In genomic region chr3:141949972-141950371, GRCh38 we compare ENCODE assay signal across 19 cellular contexts.
DNase-seq lines count a peak whose midpoint lies in the region; ATAC-seq and TF ChIP-seq lines count a peak whose summit lies in the region.
"Had no signal": no experiment of that assay in that cellular context is flagged by ENCODE, and none has a peak within 500 bp of the region (broad histone marks: within the 10 kb centered on the region; RNA-seq: fewer than 3 reads in every experiment).

No MANE protein-coding gene starts in this region.

- TF ChIP-seq CTCF in DND-41 (IDR thresholded peaks at IDR 0.05; ENCODE audit: borderline replicate concordance, extremely low read depth, low read length, poor library complexity, severe bottlenecking) = no peak

- H3K27me3 ChIP-seq in DND-41 (ENCODE audit: insufficient read depth, low read length, poor library complexity) = no peaks in the 10 kb centered on the region
- H3K27me3 ChIP-seq: BE2C had no signal

- no peak overlapping the region for H3K9ac ChIP-seq in DND-41 (ENCODE audit: low read depth, low read length)

- no peaks in the 10 kb centered on the region for H3K9me3 ChIP-seq in DND-41 (ENCODE audit: insufficient read depth, low read length, severe bottlenecking)
- H3K9me3 ChIP-seq: BE2C had no signal

- no peak for DNase-seq in activated T-cell treated with anti-CD3 and anti-CD28 coated beads, Interleukin-2, amount 50 U/mL, for 72 hours
- no peak for DNase-seq in activated T-cell treated with anti-CD3 and anti-CD28 coated beads, Interleukin-2, amount 50 U/mL, for 4 hours
- DNase-seq in DND-41 = peak; percentile 1
- peak; percentile 19 for DNase-seq in left lobe of liver (ENCODE audit: low spot score)
- DNase-seq in NCI-H226 = no peak
- DNase-seq: BE2C; CD8-positive, alpha-beta T cell; DMS53; HCEC 1CT; NCI-H1105 treated with DMSO at 0.1 percent for 48 hours; NCI-H1694; NCI-H2107; NCI-H510A treated with DMSO at 0.1 percent for 48 hours; NCI-H774; OCI-M1; Right ventricle myocardium superior had no signal

- peaks cover 7% of the 10 kb centered on the region; the same call in 1 of the 2 replicates for H4K20me1 ChIP-seq in DND-41 (ENCODE audit: insufficient read depth, low read length)

- H3K27ac ChIP-seq in DND-41 (ENCODE audit: low read length) = no peak overlapping the region

- no peaks in the 10 kb centered on the region for H3K9me3 Mint-ChIP-seq in activated T-cell treated with anti-CD3 and anti-CD28 coated beads, Interleukin-2, amount 50 U/mL, for 72 hours
- H3K9me3 Mint-ChIP-seq in activated T-cell treated with anti-CD3 and anti-CD28 coated beads, Interleukin-2, amount 50 U/mL, for 4 hours = no peaks in the 10 kb centered on the region
- no peaks in the 10 kb centered on the region for H3K9me3 Mint-ChIP-seq in stimulated activated naive CD8-positive, alpha-beta T cell treated with anti-CD3 and anti-CD28 coated beads, Interleukin-15, Interleukin-2, amounts not matched to agents 100 ng/mL and 50 ng/mL, for 24 hours
- H3K9me3 Mint-ChIP-seq: CD8-positive, alpha-beta T cell; GM23338 had no signal

- no peaks in the 10 kb centered on the region; the same call in 1 of the 2 replicates for H3K79me2 ChIP-seq in DND-41 (ENCODE audit: insufficient read depth, low read length)

- H3K4me3 Mint-ChIP-seq in activated T-cell treated with anti-CD3 and anti-CD28 coated beads, Interleukin-2, amount 50 U/mL, for 72 hours = no peak overlapping the region
- no peak overlapping the region for H3K4me3 Mint-ChIP-seq in activated T-cell treated with anti-CD3 and anti-CD28 coated beads, Interleukin-2, amount 50 U/mL, for 4 hours
- no peak overlapping the region for H3K4me3 Mint-ChIP-seq in stimulated activated naive CD8-positive, alpha-beta T cell treated with anti-CD3 and anti-CD28 coated beads, Interleukin-15, Interleukin-2, amounts not matched to agents 100 ng/mL and 50 ng/mL, for 24 hours
- H3K4me3 Mint-ChIP-seq: CD8-positive, alpha-beta T cell; GM23338 had no signal

- H3K27ac Mint-ChIP-seq in activated T-cell treated with anti-CD3 and anti-CD28 coated beads, Interleukin-2, amount 50 U/mL, for 72 hours = no peak overlapping the region
- H3K27ac Mint-ChIP-seq in stimulated activated naive CD8-positive, alpha-beta T cell treated with anti-CD3 and anti-CD28 coated beads, Interleukin-15, Interleukin-2, amounts not matched to agents 100 ng/mL and 50 ng/mL, for 24 hours = peak overlapping the region; percentile 65
- H3K27ac Mint-ChIP-seq: CD8-positive, alpha-beta T cell had no signal

- no peak overlapping the region for H2AFZ ChIP-seq in DND-41 (ENCODE audit: low read depth, low read length)
- H2AFZ ChIP-seq: GM23338 had no signal

- peaks cover 0 to 2% of the 10 kb centered on the region in 2 donors for H3K36me3 Mint-ChIP-seq in activated T-cell treated with anti-CD3 and anti-CD28 coated beads, Interleukin-2, amount 50 U/mL, for 72 hours (ENCODE audit: insufficient read depth in 2 of 2)
- H3K36me3 Mint-ChIP-seq in activated T-cell treated with anti-CD3 and anti-CD28 coated beads, Interleukin-2, amount 50 U/mL, for 4 hours (ENCODE audit: insufficient read depth) = peaks cover 15% of the 10 kb centered on the region
- peaks cover 8% of the 10 kb centered on the region for H3K36me3 Mint-ChIP-seq in stimulated activated naive CD8-positive, alpha-beta T cell treated with anti-CD3 and anti-CD28 coated beads, Interleukin-15, Interleukin-2, amounts not matched to agents 100 ng/mL and 50 ng/mL, for 24 hours (ENCODE audit: low read depth)

- H3K27me3 Mint-ChIP-seq in activated T-cell treated with anti-CD3 and anti-CD28 coated beads, Interleukin-2, amount 50 U/mL, for 72 hours (ENCODE audit: low read depth) = no peaks in the 10 kb centered on the region
- no peaks in the 10 kb centered on the region for H3K27me3 Mint-ChIP-seq in activated T-cell treated with anti-CD3 and anti-CD28 coated beads, Interleukin-2, amount 50 U/mL, for 4 hours (ENCODE audit: low read depth)
- no peaks in the 10 kb centered on the region for H3K27me3 Mint-ChIP-seq in stimulated activated naive CD8-positive, alpha-beta T cell treated with anti-CD3 and anti-CD28 coated beads, Interleukin-15, Interleukin-2, amounts not matched to agents 100 ng/mL and 50 ng/mL, for 24 hours

- H3K4me1 Mint-ChIP-seq in activated T-cell treated with anti-CD3 and anti-CD28 coated beads, Interleukin-2, amount 50 U/mL, for 72 hours (ENCODE audit: low read depth) = peaks cover 8% of the 10 kb centered on the region
- H3K4me1 Mint-ChIP-seq in activated T-cell treated with anti-CD3 and anti-CD28 coated beads, Interleukin-2, amount 50 U/mL, for 4 hours (ENCODE audit: low read depth) = no peaks in the 10 kb centered on the region
- H3K4me1 Mint-ChIP-seq in stimulated activated naive CD8-positive, alpha-beta T cell treated with anti-CD3 and anti-CD28 coated beads, Interleukin-15, Interleukin-2, amounts not matched to agents 100 ng/mL and 50 ng/mL, for 24 hours (ENCODE audit: low read depth) = peaks cover 13% of the 10 kb centered on the region
- H3K4me1 Mint-ChIP-seq: GM23338 had no signal

- peak; percentile 62 to 77 for ATAC-seq in activated T-cell treated with anti-CD3 and anti-CD28 coated beads, Interleukin-2, amount 50 U/mL, for 72 hours (replicated peaks in 1 of 2)
- ATAC-seq in activated T-cell treated with anti-CD3 and anti-CD28 coated beads, Interleukin-2, amount 50 U/mL, for 4 hours = no peak
- ATAC-seq in DND-41 (ENCODE audit: insufficient read depth, low read depth) (no peak), left lobe of liver (no peak), GM21528 (IDR thresholded peaks at IDR 0.05; ENCODE audit: low FRiP score, unreplicated experiment) (no peak)
- ATAC-seq: CD8-positive, alpha-beta T cell; GM23338 had no signal

- H3K36me3 ChIP-seq in DND-41 (ENCODE audit: insufficient read depth, low read length) = peaks cover 70% of the 10 kb centered on the region
- H3K36me3 ChIP-seq: BE2C had no signal

- H3K4me2 ChIP-seq in DND-41 (ENCODE audit: insufficient read depth, low read length) = no peak overlapping the region
- H3K4me2 ChIP-seq: GM23338 had no signal

- no peaks in the 10 kb centered on the region for H3K4me1 ChIP-seq in DND-41 (ENCODE audit: insufficient read depth, low read length)
- H3K4me1 ChIP-seq: BE2C had no signal

- no peak overlapping the region for H3K4me3 ChIP-seq in DND-41 (ENCODE audit: low read depth in 1 of 2, low read length in 2 of 2)
- H3K4me3 ChIP-seq: GM23338 had no signal

Comparison
In these comparisons a context has a peak if more than half of its experiments do, and no peak if none do; other contexts are left out.
1. ATAC-seq: peak in activated T-cell treated with anti-CD3 and anti-CD28 coated beads, Interleukin-2, amount 50 U/mL, for 72 hours (2 of 2); none in activated T-cell treated with anti-CD3 and anti-CD28 coated beads, Interleukin-2, amount 50 U/mL, for 4 hours (0 of 2), DND-41 (single experiment), left lobe of liver (single experiment) and GM21528 (single experiment).
2. DNase-seq: peak in DND-41 (single experiment) and left lobe of liver (single experiment); none in activated T-cell treated with anti-CD3 and anti-CD28 coated beads, Interleukin-2, amount 50 U/mL, for 72 hours (0 of 2), activated T-cell treated with anti-CD3 and anti-CD28 coated beads, Interleukin-2, amount 50 U/mL, for 4 hours (single experiment) and NCI-H226 (single experiment).